ENCODE assay signal across 10 cellular contexts in the genomic region with DNA sequence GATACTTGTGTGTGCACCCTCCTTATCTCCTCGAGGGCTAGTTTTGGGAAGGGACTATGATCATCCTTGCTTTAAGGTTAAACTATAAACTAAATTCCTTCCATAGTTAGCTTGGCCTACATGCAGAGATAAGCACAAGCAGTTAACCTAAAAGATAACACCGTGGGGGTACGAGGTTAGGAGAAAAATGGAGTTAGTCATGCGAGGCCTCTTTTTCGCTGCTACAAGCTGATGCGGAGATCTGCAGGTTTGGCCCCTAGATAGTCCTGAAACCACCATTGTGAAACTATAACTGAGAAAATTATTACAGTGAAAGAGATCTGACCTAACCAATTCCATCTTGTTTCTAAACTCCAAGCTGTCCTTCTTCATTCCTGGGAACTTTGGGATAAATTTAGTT.
"Had no signal": no experiment of that assay in that cellular context is flagged by ENCODE, and none has a peak within 500 bp of the region (broad histone marks: within the 10 kb centered on the region; RNA-seq: fewer than 3 reads in every experiment).

No MANE protein-coding gene starts in this region.

- H3K36me3 Mint-ChIP-seq: IgD-negative memory B cell had no signal

- H3K27ac ChIP-seq: HL-60 had no signal

- H3K27ac Mint-ChIP-seq: HFFc6, IgD-negative memory B cell had no signal

- DNase-seq: GOT3, H7, HFFc6, Kasumi-1, KG1 had no signal

- H3K36me3 ChIP-seq: HAP-1 had no signal

- FAIRE-seq: HepG2 had no signal

- ATAC-seq: HCT116, HepG2 had no signal

- H3K4me1 Mint-ChIP-seq: IgD-negative memory B cell had no signal

- H3K4me3 Mint-ChIP-seq: HFFc6, IgD-negative memory B cell had no signal

- H3K4me3 ChIP-seq: HAP-1 had no signal

- H3K9me3 ChIP-seq: HAP-1 had no signal

- H3K4me1 ChIP-seq: HAP-1 had no signal
